Comparison of ENCODE assay signal across 21 cellular contexts in the genomic region with DNA sequence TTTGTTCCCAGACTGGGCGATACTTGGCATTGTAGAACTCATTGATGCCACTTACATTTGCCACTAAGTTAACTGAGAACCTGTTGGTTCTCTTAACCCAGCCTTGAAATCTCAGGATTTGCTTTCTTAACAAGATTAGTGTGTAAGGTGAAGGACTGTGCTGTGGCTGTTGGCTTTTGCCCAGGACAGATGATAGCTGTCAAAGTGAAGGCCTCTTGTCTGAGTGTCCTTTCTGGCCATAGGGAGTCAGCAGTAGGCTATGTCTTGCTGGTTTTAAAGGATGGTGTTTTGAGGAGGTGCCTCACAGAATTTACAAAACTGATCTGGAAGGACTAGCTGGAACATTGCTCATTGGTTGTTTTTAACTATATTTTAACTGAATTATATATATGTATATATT. TPM values are rescaled to one million over a fixed set of nuclear protein-coding genes. Genes with fewer than 3 reads are reported as not detected.
A peak's percentile ranks its signal among the peaks of the same experiment; 100 is the strongest.
DNase-seq lines count a peak whose midpoint lies in the region; ATAC-seq and TF ChIP-seq lines count a peak whose summit lies in the region.
"Had no signal": no experiment of that assay in that cellular context is flagged by ENCODE, and none has a peak within 500 bp of the region (broad histone marks: within the 10 kb centered on the region; RNA-seq: fewer than 3 reads in every experiment).

No MANE protein-coding gene starts in this region.

- H3K27ac Mint-ChIP-seq in CD8-positive, alpha-beta T cell, result no peak overlapping the region
- no peak overlapping the region for H3K27ac Mint-ChIP-seq in nephron

- intact Hi-C loops in CD8-positive, alpha-beta T cell (cut with DNase I, micrococcal nuclease), result no loop called here

- no peak for DNase-seq in CD8-positive, alpha-beta T cell
- DNase-seq in NAMALWA (ENCODE audit: low spot score), result peak; percentile 9
- DNase-seq in WERI-Rb-1, result peak; percentile 78
- no peak for DNase-seq in NCI-H2171 (lab: John Stamatoyannopoulos, UW)
- DNase-seq: activated CD4-positive, alpha-beta T cell treated with anti-CD3 and anti-CD28 coated beads for 48 hours; activated CD8-positive, alpha-beta memory T cell treated with anti-CD3 and anti-CD28 coated beads, Interleukin-2, amount 50 U/mL, for 48 hours; activated naive CD4-positive, alpha-beta T cell treated with Interleukin-2 at 50 U/mL for 16 hours; foreskin keratinocyte; Karpas-422; left cardiac atrium; NCI-H1436; NCI-H446 treated with DMSO at 0.1 percent for 48 hours; pancreas; stimulated activated CD4-positive, alpha-beta T cell treated with anti-CD3 and anti-CD28 coated beads, Interleukin-4, amount 100 ng/mL, for 1 hour; T1000 had no signal

- H3K36me3 ChIP-seq in CD8-positive, alpha-beta T cell (ENCODE audit: insufficient read depth, low read length), result no peaks in the 10 kb centered on the region
- peaks cover 3% of the 10 kb centered on the region; the same call in 1 of the 2 replicates for H3K36me3 ChIP-seq in WERI-Rb-1
- H3K36me3 ChIP-seq: ascending aorta, pancreas had no signal

- H3K27me3 ChIP-seq in CD8-positive, alpha-beta T cell (ENCODE audit: insufficient read depth, low read length), result peaks cover 43% of the 10 kb centered on the region
- peaks cover 3% of the 10 kb centered on the region for H3K27me3 ChIP-seq in WERI-Rb-1 (ENCODE audit: insufficient read depth, low read depth, severe bottlenecking)

- no peak overlapping the region for H3K4me3 ChIP-seq in CD8-positive, alpha-beta T cell (ENCODE audit: low read depth, low read length)
- H3K4me3 ChIP-seq in WERI-Rb-1 (ENCODE audit: low read depth, low read length), result peak overlapping the region; percentile 91
- H3K4me3 ChIP-seq: ascending aorta had no signal

- H3K4me3 Mint-ChIP-seq in CD8-positive, alpha-beta T cell, result peak overlapping the region; percentile 45
- H3K4me3 Mint-ChIP-seq in nephron, result peak overlapping the region; percentile 73 to 82 (median 81)

- CTCF ChIA-PET in CD8-positive, alpha-beta T cell (lab: Charles Lee), result interaction anchor here (1.5 kb wide), 1 partner anchor 72 kb away, joined by 3 read pairs; no protein-coding TSS in a partner anchor

- H3K4me1 ChIP-seq in CD8-positive, alpha-beta T cell (ENCODE audit: insufficient read depth, low read length), result peaks cover 35% of the 10 kb centered on the region
- H3K4me1 ChIP-seq: foreskin keratinocyte had no signal

- no peaks in the 10 kb centered on the region for H3K9me3 ChIP-seq in CD8-positive, alpha-beta T cell (ENCODE audit: low read length)
- H3K9me3 ChIP-seq in WERI-Rb-1 (ENCODE audit: severe bottlenecking), result no peaks in the 10 kb centered on the region
- H3K9me3 ChIP-seq: ascending aorta, pancreas had no signal

- no peak overlapping the region for H3K27ac ChIP-seq in CD8-positive, alpha-beta T cell (ENCODE audit: low read depth, low read length)
- no peak overlapping the region for H3K27ac ChIP-seq in WERI-Rb-1
- H3K27ac ChIP-seq: ascending aorta, foreskin keratinocyte, pancreas had no signal

- H3K36me3 Mint-ChIP-seq in CD8-positive, alpha-beta T cell, result no peaks in the 10 kb centered on the region
- no peaks in the 10 kb centered on the region for H3K36me3 Mint-ChIP-seq in nephron (ENCODE audit: low read depth)

- H3K27me3 Mint-ChIP-seq in CD8-positive, alpha-beta T cell (ENCODE audit: low read depth), result peaks cover 54% of the 10 kb centered on the region
- H3K27me3 Mint-ChIP-seq in nephron (ENCODE audit: low read depth), result peaks cover 74% of the 10 kb centered on the region

- ATAC-seq in CD8-positive, alpha-beta T cell, result no peak
- ATAC-seq in GM18861 (IDR thresholded peaks at IDR 0.05; ENCODE audit: unreplicated experiment), result no peak
- no peak for ATAC-seq in HG02571 (IDR thresholded peaks at IDR 0.05; ENCODE audit: unreplicated experiment)
- ATAC-seq: foreskin keratinocyte, left cardiac atrium, pancreas had no signal

- no peak for TF ChIP-seq CTCF in CD8-positive, alpha-beta T cell (IDR thresholded peaks at IDR 0.05)
- peak; percentile 40; the same call in 1 of the 2 replicates for TF ChIP-seq CTCF in WERI-Rb-1 (IDR thresholded peaks at IDR 0.05; ENCODE audit: low read depth, low read length)
- no peak for TF ChIP-seq CTCF in nephron (IDR thresholded peaks at IDR 0.05; ENCODE audit: unreplicated experiment in 3 of 3)

- POLR2A ChIA-PET in CD8-positive, alpha-beta T cell (lab: Charles Lee), result no interaction called here

- peaks cover 23% of the 10 kb centered on the region for H3K4me1 Mint-ChIP-seq in CD8-positive, alpha-beta T cell (ENCODE audit: low read depth)
- peaks cover 39% of the 10 kb centered on the region for H3K4me1 Mint-ChIP-seq in nephron

- H3K9me3 Mint-ChIP-seq in CD8-positive, alpha-beta T cell, result no peaks in the 10 kb centered on the region
- no peaks in the 10 kb centered on the region for H3K9me3 Mint-ChIP-seq in nephron

RNA-seq across cellular contexts. Expression of gene DPYSL5, which starts 2.6 kb away (rescaled TPM):
- not detected for total RNA-seq in CD8-positive, alpha-beta T cell
- total RNA-seq: ascending aorta, endothelial cell of umbilical vein, foreskin keratinocyte, left cardiac atrium, OCI-LY7 had no signal

Comparison
In these comparisons a context has a peak if more than half of its experiments do, and no peak if none do; other contexts are left out.
1. DNase-seq: peak in NAMALWA (single experiment) and WERI-Rb-1 (single experiment); none in CD8-positive, alpha-beta T cell (0 of 7) and NCI-H2171 (single experiment).